1 cellular context compared by ENCODE assay signal in the genomic region with DNA sequence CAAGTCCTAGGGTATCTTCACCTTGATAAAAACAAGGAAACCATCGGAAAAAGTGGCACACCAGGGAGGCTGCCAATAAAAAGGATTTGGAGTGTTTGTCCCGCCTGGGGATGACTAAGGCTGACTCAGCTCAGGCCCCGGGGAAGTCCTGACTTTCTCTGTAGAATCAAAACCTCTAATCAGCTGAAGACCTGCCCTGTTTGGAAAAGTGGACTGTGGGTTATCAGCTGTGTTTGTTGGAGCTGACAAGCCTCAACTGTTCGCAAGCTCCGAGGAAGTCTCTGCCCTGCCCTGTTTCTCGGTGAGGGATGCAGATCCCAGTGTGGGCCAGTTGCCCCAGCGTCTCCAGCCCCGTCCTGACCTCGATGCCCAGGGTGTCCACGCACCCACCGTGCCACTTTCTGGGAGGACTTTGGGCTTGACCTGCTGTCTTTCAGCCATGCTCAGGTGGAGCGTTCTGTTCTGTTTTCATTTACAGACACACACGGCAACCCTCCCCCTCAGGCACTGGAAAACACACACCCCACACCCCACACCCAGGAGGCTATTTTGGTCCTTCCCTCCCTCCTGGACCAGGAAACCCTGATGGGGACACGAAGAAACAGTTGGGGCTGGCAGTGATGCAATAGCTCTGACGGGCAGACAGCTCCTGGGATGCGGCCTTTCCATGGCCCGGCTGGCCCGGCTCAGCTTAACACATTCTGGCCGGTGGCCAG.
TF ChIP-seq lines count a peak whose summit lies in the region.

No MANE protein-coding gene starts in this region.

TF ChIP-seq in HepG2, 621 proteins besides CTCF, POLR2A, EP300 and RAD21 (continued from another document and continues in another):
- TF ChIP-seq, protein P1, sequence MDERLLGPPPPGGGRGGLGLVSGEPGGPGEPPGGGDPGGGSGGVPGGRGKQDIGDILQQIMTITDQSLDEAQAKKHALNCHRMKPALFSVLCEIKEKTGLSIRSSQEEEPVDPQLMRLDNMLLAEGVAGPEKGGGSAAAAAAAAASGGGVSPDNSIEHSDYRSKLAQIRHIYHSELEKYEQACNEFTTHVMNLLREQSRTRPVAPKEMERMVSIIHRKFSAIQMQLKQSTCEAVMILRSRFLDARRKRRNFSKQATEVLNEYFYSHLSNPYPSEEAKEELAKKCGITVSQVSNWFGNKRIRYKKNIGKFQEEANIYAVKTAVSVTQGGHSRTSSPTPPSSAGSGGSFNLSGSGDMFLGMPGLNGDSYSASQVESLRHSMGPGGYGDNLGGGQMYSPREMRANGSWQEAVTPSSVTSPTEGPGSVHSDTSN (CRISPR knock-in tag; IDR thresholded peaks at IDR 0.05) = no peak
- TF ChIP-seq ATF7 (IDR thresholded peaks at IDR 0.05) (no peak), ATF7 (CRISPR knock-in tag; IDR thresholded peaks at IDR 0.05) (no peak), ZNF773 (CRISPR knock-in tag; IDR thresholded peaks at IDR 0.05; ENCODE audit: borderline replicate concordance) (no peak), PHF5A (CRISPR knock-in tag; IDR thresholded peaks at IDR 0.05; ENCODE audit: low read depth, unreplicated experiment) (no peak), ZSCAN30 (CRISPR knock-in tag; IDR thresholded peaks at IDR 0.05) (no peak), THAP7 (CRISPR knock-in tag; IDR thresholded peaks at IDR 0.05) (peak; percentile 58; the same call in 1 of the 2 replicates), TOPORS (CRISPR knock-in tag; IDR thresholded peaks at IDR 0.05) (no peak), FOSL2 (CRISPR knock-in tag; IDR thresholded peaks at IDR 0.05) (peak; percentile 95), SKI (IDR thresholded peaks at IDR 0.05; ENCODE audit: partially characterized antibody) (no peak), SAP130 (CRISPR knock-in tag; IDR thresholded peaks at IDR 0.05; ENCODE audit: low read depth) (peak; percentile 97), ZNF891 (CRISPR knock-in tag; IDR thresholded peaks at IDR 0.05) (0 out of 2 replicates have a peak, but pooled peaks have one; percentile 23), PLSCR1 (CRISPR knock-in tag; IDR thresholded peaks at IDR 0.05; ENCODE audit: borderline replicate concordance) (no peak), CBX1 (IDR thresholded peaks at IDR 0.05; ENCODE audit: low read depth) (no peak), ZNF687 (CRISPR knock-in tag; IDR thresholded peaks at IDR 0.05) (peak; percentile 92), ZNF883 (CRISPR knock-in tag; IDR thresholded peaks at IDR 0.05; ENCODE audit: not compliant biosample characterization) (no peak), RELA (CRISPR knock-in tag; IDR thresholded peaks at IDR 0.05) (no peak), SAFB2 (CRISPR knock-in tag; IDR thresholded peaks at IDR 0.05; ENCODE audit: borderline replicate concordance, low read depth) (no peak), ZNF746 (CRISPR knock-in tag; IDR thresholded peaks at IDR 0.05) (no peak), NBN (conservative IDR thresholded peaks at IDR 0.05) (no peak), MLLT10 (CRISPR knock-in tag; IDR thresholded peaks at IDR 0.05) (no peak), ZNF569 (CRISPR knock-in tag; IDR thresholded peaks at IDR 0.05; ENCODE audit: borderline replicate concordance) (no peak), ZNF614 (CRISPR knock-in tag; IDR thresholded peaks at IDR 0.05; ENCODE audit: borderline replicate concordance) (no peak), ZSCAN12 (CRISPR knock-in tag; IDR thresholded peaks at IDR 0.05) (no peak), ZNF468 (CRISPR knock-in tag; IDR thresholded peaks at IDR 0.05) (no peak)
- TF ChIP-seq, protein P2, sequence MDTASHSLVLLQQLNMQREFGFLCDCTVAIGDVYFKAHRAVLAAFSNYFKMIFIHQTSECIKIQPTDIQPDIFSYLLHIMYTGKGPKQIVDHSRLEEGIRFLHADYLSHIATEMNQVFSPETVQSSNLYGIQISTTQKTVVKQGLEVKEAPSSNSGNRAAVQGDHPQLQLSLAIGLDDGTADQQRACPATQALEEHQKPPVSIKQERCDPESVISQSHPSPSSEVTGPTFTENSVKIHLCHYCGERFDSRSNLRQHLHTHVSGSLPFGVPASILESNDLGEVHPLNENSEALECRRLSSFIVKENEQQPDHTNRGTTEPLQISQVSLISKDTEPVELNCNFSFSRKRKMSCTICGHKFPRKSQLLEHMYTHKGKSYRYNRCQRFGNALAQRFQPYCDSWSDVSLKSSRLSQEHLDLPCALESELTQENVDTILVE (CRISPR knock-in tag; IDR thresholded peaks at IDR 0.05) = no peak
- TF ChIP-seq, protein P3, sequence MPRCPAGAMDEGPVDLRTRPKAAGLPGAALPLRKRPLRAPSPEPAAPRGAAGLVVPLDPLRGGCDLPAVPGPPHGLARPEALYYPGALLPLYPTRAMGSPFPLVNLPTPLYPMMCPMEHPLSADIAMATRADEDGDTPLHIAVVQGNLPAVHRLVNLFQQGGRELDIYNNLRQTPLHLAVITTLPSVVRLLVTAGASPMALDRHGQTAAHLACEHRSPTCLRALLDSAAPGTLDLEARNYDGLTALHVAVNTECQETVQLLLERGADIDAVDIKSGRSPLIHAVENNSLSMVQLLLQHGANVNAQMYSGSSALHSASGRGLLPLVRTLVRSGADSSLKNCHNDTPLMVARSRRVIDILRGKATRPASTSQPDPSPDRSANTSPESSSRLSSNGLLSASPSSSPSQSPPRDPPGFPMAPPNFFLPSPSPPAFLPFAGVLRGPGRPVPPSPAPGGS (CRISPR knock-in tag; IDR thresholded peaks at IDR 0.05) = 0 out of 2 replicates have a peak, but pooled peaks have one; percentile 54
- TF ChIP-seq, protein P4, sequence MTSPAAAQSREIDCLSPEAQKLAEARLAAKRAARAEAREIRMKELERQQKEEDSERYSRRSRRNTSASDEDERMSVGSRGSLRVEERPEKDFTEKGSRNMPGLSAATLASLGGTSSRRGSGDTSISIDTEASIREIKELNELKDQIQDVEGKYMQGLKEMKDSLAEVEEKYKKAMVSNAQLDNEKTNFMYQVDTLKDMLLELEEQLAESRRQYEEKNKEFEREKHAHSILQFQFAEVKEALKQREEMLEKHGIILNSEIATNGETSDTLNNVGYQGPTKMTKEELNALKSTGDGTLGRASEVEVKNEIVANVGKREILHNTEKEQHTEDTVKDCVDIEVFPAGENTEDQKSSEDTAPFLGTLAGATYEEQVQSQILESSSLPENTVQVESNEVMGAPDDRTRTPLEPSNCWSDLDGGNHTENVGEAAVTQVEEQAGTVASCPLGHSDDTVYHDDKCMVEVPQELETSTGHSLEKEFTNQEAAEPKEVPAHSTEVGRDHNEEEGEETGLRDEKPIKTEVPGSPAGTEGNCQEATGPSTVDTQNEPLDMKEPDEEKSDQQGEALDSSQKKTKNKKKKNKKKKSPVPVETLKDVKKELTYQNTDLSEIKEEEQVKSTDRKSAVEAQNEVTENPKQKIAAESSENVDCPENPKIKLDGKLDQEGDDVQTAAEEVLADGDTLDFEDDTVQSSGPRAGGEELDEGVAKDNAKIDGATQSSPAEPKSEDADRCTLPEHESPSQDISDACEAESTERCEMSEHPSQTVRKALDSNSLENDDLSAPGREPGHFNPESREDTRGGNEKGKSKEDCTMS (CRISPR knock-in tag; conservative IDR thresholded peaks at IDR 0.05) = no peak
- TF ChIP-seq, protein P5, sequence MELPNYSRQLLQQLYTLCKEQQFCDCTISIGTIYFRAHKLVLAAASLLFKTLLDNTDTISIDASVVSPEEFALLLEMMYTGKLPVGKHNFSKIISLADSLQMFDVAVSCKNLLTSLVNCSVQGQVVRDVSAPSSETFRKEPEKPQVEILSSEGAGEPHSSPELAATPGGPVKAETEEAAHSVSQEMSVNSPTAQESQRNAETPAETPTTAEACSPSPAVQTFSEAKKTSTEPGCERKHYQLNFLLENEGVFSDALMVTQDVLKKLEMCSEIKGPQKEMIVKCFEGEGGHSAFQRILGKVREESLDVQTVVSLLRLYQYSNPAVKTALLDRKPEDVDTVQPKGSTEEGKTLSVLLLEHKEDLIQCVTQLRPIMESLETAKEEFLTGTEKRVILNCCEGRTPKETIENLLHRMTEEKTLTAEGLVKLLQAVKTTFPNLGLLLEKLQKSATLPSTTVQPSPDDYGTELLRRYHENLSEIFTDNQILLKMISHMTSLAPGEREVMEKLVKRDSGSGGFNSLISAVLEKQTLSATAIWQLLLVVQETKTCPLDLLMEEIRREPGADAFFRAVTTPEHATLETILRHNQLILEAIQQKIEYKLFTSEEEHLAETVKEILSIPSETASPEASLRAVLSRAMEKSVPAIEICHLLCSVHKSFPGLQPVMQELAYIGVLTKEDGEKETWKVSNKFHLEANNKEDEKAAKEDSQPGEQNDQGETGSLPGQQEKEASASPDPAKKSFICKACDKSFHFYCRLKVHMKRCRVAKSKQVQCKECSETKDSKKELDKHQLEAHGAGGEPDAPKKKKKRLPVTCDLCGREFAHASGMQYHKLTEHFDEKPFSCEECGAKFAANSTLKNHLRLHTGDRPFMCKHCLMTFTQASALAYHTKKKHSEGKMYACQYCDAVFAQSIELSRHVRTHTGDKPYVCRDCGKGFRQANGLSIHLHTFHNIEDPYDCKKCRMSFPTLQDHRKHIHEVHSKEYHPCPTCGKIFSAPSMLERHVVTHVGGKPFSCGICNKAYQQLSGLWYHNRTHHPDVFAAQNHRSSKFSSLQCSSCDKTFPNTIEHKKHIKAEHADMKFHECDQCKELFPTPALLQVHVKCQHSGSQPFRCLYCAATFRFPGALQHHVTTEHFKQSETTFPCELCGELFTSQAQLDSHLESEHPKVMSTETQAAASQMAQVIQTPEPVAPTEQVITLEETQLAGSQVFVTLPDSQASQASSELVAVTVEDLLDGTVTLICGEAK (IDR thresholded peaks at IDR 0.05) = no peak
- TF ChIP-seq, protein P5 (CRISPR knock-in tag; IDR thresholded peaks at IDR 0.05) = no peak
- TF ChIP-seq, protein P6, sequence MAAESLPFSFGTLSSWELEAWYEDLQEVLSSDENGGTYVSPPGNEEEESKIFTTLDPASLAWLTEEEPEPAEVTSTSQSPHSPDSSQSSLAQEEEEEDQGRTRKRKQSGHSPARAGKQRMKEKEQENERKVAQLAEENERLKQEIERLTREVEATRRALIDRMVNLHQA (CRISPR knock-in tag; IDR thresholded peaks at IDR 0.05) = no peak
